In the genomic region with DNA sequence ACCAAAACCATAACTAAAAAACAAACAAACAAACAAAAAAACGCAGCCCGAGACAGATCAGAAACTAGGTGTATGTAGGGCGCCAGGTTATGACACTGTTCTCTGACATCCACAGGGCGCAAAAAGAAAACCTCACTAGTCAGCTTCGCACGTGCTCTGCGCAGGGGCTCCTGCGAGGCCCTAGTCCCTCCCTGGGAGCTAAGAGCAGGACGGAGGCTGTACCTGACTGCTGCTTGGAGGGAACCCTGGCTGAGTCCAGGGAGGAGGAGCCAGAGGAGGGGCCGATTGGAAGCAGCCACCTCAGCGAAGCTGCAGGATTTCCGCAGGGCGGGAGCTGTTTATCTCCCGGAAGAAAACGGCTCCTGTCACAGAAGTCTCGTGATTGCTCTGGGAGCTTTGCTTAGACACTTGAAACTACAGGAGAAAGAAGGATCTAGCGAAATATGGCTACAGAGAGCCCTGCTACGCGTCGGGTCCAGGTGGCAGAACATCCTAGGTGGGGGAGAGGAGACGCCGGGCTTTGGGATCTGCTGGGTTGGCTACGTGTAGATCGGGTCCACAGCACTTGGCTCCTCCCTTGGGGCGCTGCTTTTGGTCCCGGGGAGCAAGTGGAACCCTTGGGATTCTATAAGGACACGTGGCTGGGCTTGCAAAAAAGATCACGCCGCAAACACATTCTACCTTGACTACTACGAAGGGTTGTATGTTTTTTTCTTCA, we compare ENCODE assay signal across 8 cellular contexts. TPM values are rescaled to one million over a fixed set of nuclear protein-coding genes. Genes with fewer than 3 reads are reported as not detected.
A peak's percentile ranks its signal among the peaks of the same experiment; 100 is the strongest.
DNase-seq lines count a peak whose midpoint lies in the region; ATAC-seq and TF ChIP-seq lines count a peak whose summit lies in the region.

A gene (plus strand): TSS at position 368 of the 718 bp plus-strand sequence. CDS start 76 bp downstream, at position 444.

- peaks cover 4% of the 10 kb centered on the region for H3K9me3 ChIP-seq in KOPT-K1 (ENCODE audit: insufficient read depth, low read length, poor library complexity, severe bottlenecking)

- H3K36me3 Mint-ChIP-seq in activated T-helper 17 cell treated with anti-CD3 and anti-CD28 coated beads, Interleukin-2, amount 50 U/mL, for 72 hours (ENCODE audit: low read depth) = peaks cover 5% of the 10 kb centered on the region
- no peaks in the 10 kb centered on the region for H3K36me3 Mint-ChIP-seq in natural killer cell

- H3K9me3 Mint-ChIP-seq in activated T-helper 17 cell treated with anti-CD3 and anti-CD28 coated beads, Interleukin-2, amount 50 U/mL, for 72 hours = no peaks in the 10 kb centered on the region
- no peaks in the 10 kb centered on the region for H3K9me3 Mint-ChIP-seq in natural killer cell

- no peaks in the 10 kb centered on the region for H3K36me3 ChIP-seq in KOPT-K1 (ENCODE audit: insufficient read depth, low read length)

- TF ChIP-seq CTCF in fibroblast of mammary gland (conservative IDR thresholded peaks at IDR 0.05; ENCODE audit: control insufficient read depth, insufficient read depth, low read depth, low read length) (no peak), natural killer cell (IDR thresholded peaks at IDR 0.05) (no peak)

- DNase-seq in DMS79 treated with DMSO at 0.1 percent for 48 hours (lab: John Stamatoyannopoulos, UW) = peak; percentile 66
- peak; percentile 98 for DNase-seq in RPMI8226
- peak; percentile 83 for DNase-seq in fibroblast of mammary gland (ENCODE audit: low read depth)
- DNase-seq in natural killer cell = peak; percentile 65
- DNase-seq in stimulated activated naive CD4-positive, alpha-beta T cell treated with Interleukin-2 at 50 U/mL for 16 hours (lab: John Stamatoyannopoulos, UW) = peak; percentile 82

- no peaks in the 10 kb centered on the region for H3K27me3 Mint-ChIP-seq in activated T-helper 17 cell treated with anti-CD3 and anti-CD28 coated beads, Interleukin-2, amount 50 U/mL, for 72 hours
- no peaks in the 10 kb centered on the region for H3K27me3 Mint-ChIP-seq in natural killer cell (ENCODE audit: low read depth in 2 of 2)

- peak within 1 kb of the TSS; percentile 94 for H3K4me3 Mint-ChIP-seq in activated T-helper 17 cell treated with anti-CD3 and anti-CD28 coated beads, Interleukin-2, amount 50 U/mL, for 72 hours
- H3K4me3 Mint-ChIP-seq in natural killer cell = peak within 1 kb of the TSS; percentile 100

- H3K27ac ChIP-seq in KOPT-K1 (ENCODE audit: low read depth, low read length, poor library complexity, severe bottlenecking) = peak within 1 kb of the TSS; percentile 81

- peak within 1 kb of the TSS; percentile 60 for H3K4me3 ChIP-seq in fibroblast of mammary gland (ENCODE audit: control insufficient read depth, low read depth, low read length)

- intact Hi-C loops in natural killer cell (cut with micrococcal nuclease) = loop anchor here (1.0 kb wide), 1 partner anchor 15 kb away; a partner anchor contains a TSS

- ATAC-seq in GM21786 (IDR thresholded peaks at IDR 0.05; ENCODE audit: unreplicated experiment) (peak; percentile 93), natural killer cell (peak; percentile 87 to 94 (median 90))
- ATAC-seq in activated T-helper 17 cell treated with anti-CD3 and anti-CD28 coated beads, Interleukin-2, amount 50 U/mL, for 72 hours (replicated peaks) = peak; percentile 99

- H3K27ac Mint-ChIP-seq in activated T-helper 17 cell treated with anti-CD3 and anti-CD28 coated beads, Interleukin-2, amount 50 U/mL, for 72 hours = peak within 1 kb of the TSS; percentile 97
- H3K27ac Mint-ChIP-seq in natural killer cell = peak within 1 kb of the TSS; percentile 96 to 99

- H3K4me1 Mint-ChIP-seq in activated T-helper 17 cell treated with anti-CD3 and anti-CD28 coated beads, Interleukin-2, amount 50 U/mL, for 72 hours = peaks cover 16% of the 10 kb centered on the region
- peaks cover 36 to 42% of the 10 kb centered on the region in 2 donors for H3K4me1 Mint-ChIP-seq in natural killer cell

RNA-seq across cellular contexts. Expression of the gene that starts here (rescaled TPM):
- 10 to 100 TPM; 33.8 to 37.8 TPM for total RNA-seq in activated T-helper 17 cell treated with anti-CD3 and anti-CD28 coated beads, Interleukin-2, amount 50 U/mL, for 72 hours
- total RNA-seq in natural killer cell = 10 to 100 TPM; 19.1 to 24.3 (median 23.6) TPM

Comparison
In these comparisons a context has a peak if more than half of its experiments do, and no peak if none do; other contexts are left out.
1. Peak in every context shown above with its lines: DNase-seq, ATAC-seq, H3K4me3 ChIP-seq and H3K27ac ChIP-seq.